ENCODE assay signal across 8 cellular contexts in the genomic region with DNA sequence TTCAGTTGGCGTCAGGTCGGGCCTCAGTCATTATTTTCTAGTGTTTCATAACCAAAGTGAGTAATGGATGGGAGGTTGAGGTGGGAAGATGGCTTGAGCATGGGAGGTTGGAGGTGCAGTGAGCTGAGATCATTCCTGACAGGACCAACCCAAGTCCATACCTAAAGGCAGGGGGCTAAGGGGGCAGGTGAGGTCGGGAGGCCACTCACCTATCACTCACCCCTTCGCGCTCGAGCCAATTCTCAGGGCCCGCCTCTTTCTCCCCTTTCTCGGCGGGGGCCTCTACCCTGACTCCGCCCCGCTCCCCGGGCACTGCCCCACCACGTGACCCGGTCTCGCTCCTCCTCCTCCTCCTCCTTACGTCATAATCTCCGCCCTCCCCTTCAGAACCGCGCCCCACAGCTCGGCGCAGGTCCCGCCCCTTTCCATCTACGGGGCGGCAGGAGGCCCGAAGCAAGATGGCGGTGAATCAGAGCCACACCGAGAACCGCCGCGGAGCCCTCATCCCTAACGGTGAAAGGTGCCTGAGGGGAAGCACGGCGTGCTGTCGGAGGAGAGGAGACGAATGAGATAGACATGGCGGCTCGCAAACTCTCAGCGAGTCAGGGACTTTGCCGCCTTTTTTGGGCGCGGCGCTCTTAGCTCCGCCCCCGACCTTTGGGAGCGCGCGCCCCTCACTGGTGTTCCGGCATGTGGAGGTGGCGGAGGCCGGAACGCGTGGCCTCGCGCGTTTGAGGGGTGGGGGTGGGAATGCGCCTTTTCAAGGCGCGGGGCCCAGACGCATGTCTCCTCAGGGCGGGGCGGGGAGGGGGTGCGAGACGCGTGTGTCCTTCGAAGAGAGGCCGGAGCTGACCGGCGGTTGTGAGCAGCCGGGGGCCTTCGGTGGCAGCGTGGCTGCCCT. TPM values are rescaled to one million over a fixed set of nuclear protein-coding genes. Genes with fewer than 3 reads are reported as not detected.
DNase-seq lines count a peak whose midpoint lies in the region; ATAC-seq, FAIRE-seq and TF ChIP-seq lines count a peak whose summit lies in the region.

A gene with protein sequence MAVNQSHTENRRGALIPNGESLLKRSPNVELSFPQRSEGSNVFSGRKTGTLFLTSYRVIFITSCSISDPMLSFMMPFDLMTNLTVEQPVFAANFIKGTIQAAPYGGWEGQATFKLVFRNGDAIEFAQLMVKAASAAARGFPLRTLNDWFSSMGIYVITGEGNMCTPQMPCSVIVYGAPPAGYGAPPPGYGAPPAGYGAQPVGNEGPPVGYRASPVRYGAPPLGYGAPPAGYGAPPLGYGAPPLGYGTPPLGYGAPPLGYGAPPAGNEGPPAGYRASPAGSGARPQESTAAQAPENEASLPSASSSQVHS (plus strand): TSS at position 428 of the 901 bp plus-strand sequence. CDS start 31 bp downstream, at position 459.

- TF ChIP-seq EP300 in transverse colon (IDR thresholded peaks at IDR 0.05; ENCODE audit: low read depth): no peak

- CTCF ChIA-PET in Panc1 (lab: Charles Lee): no interaction called here

- H3K27me3 ChIP-seq in Panc1 (ENCODE audit: control insufficient read depth, insufficient read depth, low read length) (no peaks in the 10 kb centered on the region), transverse colon (no peaks in the 10 kb centered on the region)

- no peak within 1 kb of the TSS for H3K4me3 Mint-ChIP-seq in progenitor cell of endocrine pancreas (ENCODE audit: low read depth)

- in situ Hi-C loops in Panc1 (cut with HindIII; ENCODE audit: low pct_unique_long_range_greater_than_20kb, low sequenced_read_pairs): no loop called here
- in situ Hi-C loops in transverse colon (cut with MboI; ENCODE audit: low pct_ligation_motif_present in 1 of 4, low pct_unique_long_range_greater_than_20kb in 1 of 4, low sequenced_read_pairs in 3 of 4): no loop called here

- H3K27ac ChIP-seq in Panc1 (ENCODE audit: low read length) (no peak within 1 kb of the TSS), transverse colon (peak within 1 kb of the TSS in 3 of 4 donors; percentile 23 to 61 (median 31))

- peak within 1 kb of the TSS; percentile 33 for H3K27ac Mint-ChIP-seq in progenitor cell of endocrine pancreas

- peaks cover 4% of the 10 kb centered on the region for H3K36me3 Mint-ChIP-seq in progenitor cell of endocrine pancreas (ENCODE audit: insufficient read depth)

- POLR2A ChIA-PET in Panc1 (lab: Charles Lee): no interaction called here

- FAIRE-seq in GM12892 (lab: Jason Lieb, UNC): peak; percentile 98

- peak; percentile 87 for ATAC-seq in HG03095 (IDR thresholded peaks at IDR 0.05; ENCODE audit: unreplicated experiment)
- ATAC-seq in Panc1: peak; percentile 89

- H3K4me1 Mint-ChIP-seq in progenitor cell of endocrine pancreas (ENCODE audit: low read depth): no peaks in the 10 kb centered on the region

- H3K9me3 ChIP-seq in Panc1 (ENCODE audit: control insufficient read depth, insufficient read depth, low read depth, low read length) (no peaks in the 10 kb centered on the region), transverse colon (no peaks in the 10 kb centered on the region)

- intact Hi-C loops in Panc1 (cut with micrococcal nuclease; ENCODE audit: unreplicated experiment) (no loop called here), transverse colon (cut with DNase I; ENCODE audit: low total_unique reads) (no loop called here)

- H3K4me1 ChIP-seq in Panc1 (ENCODE audit: control insufficient read depth, insufficient read depth, low read length): no peaks in the 10 kb centered on the region
- peaks cover 0 to 10% (median 2%) of the 10 kb centered on the region in 4 donors for H3K4me1 ChIP-seq in transverse colon

- H3K9me3 Mint-ChIP-seq in progenitor cell of endocrine pancreas (ENCODE audit: low read depth): no peaks in the 10 kb centered on the region

- H3K36me3 ChIP-seq in Panc1 (ENCODE audit: control insufficient read depth, insufficient read depth, low read length) (no peaks in the 10 kb centered on the region), transverse colon (no peaks in the 10 kb centered on the region)

- DNase-seq in GM12892 (ENCODE audit: insufficient read length) (peak; percentile 91), Panc1 (ENCODE audit: low read depth, low spot score) (peak; percentile 10), foreskin melanocyte (peak; percentile 63), progenitor cell of endocrine pancreas (ENCODE audit: low spot score, unreplicated experiment) (no peak), transverse colon (peak; percentile 91), NCI-H2029 (lab: John Stamatoyannopoulos, UW) (no peak)
- DNase-seq in activated gamma-delta T cell treated with anti-CD3 and anti-CD28 coated beads, Interleukin-2, amount 50 U/mL, for 16 hours (ENCODE audit: low read depth): peak; percentile 81

- H3K27me3 Mint-ChIP-seq in progenitor cell of endocrine pancreas: peaks cover 19% of the 10 kb centered on the region

- no TSS peak for BruUV-seq in Panc1 (replicated peaks; lab: Mats Ljungman, UMichigan)

- 48 to 54% methylated on average over 5 to 71 of the region's 71 CpGs for WGBS in transverse colon (ENCODE audit: low coverage in 1 of 2), 2 donors

- TF ChIP-seq CTCF in Panc1 (IDR thresholded peaks at IDR 0.05): no peak
- TF ChIP-seq CTCF in progenitor cell of endocrine pancreas (IDR thresholded peaks at IDR 0.05; ENCODE audit: unreplicated experiment): no peak
- TF ChIP-seq CTCF in transverse colon (IDR thresholded peaks at IDR 0.05): no peak

- TF ChIP-seq POLR2A in GM12892 (IDR thresholded peaks at IDR 0.05; ENCODE audit: low read depth, low read length): peak; percentile 88
- TF ChIP-seq POLR2A in transverse colon (IDR thresholded peaks at IDR 0.05): peak; percentile 61

- H3K4me3 ChIP-seq in Panc1 (ENCODE audit: low read depth in 2 of 2, low read length in 2 of 2) (peak within 1 kb of the TSS; percentile 30 to 54), transverse colon (peak within 1 kb of the TSS in 3 of 4 donors; percentile 18 to 59 (median 46))

RNA-seq across cellular contexts. Expression of the gene that starts here (rescaled TPM):
- polyA plus RNA-seq in GM12892 (2012; ENCODE audit: missing spikeins): 1.6 TPM
- total RNA-seq in Panc1 (2021; ENCODE audit: unreplicated experiment): 0.44 TPM
- polyA plus RNA-seq in Panc1 (2012; ENCODE audit: insufficient read length): 0.39 TPM
- not detected in 2 replicates for total RNA-seq in progenitor cell of endocrine pancreas
- 10 to 100 TPM in 1 of 4 donors, 1 to 10 TPM in 1, under 1 TPM in 1, not detected in 1; 0.96 to 12.0 (median 3.5) TPM for total RNA-seq in transverse colon

Comparison
In these comparisons a context has a peak if more than half of its experiments do, and no peak if none do; other contexts are left out.
1. Peak in DNase-seq, ATAC-seq and H3K4me3 ChIP-seq in Panc1; RNA of the gene not detected or under 1 TPM.
2. DNase-seq: peak in GM12892 (single experiment), activated gamma-delta T cell treated with anti-CD3 and anti-CD28 coated beads, Interleukin-2, amount 50 U/mL, for 16 hours (single experiment), foreskin melanocyte (single experiment) and transverse colon (single experiment); none in progenitor cell of endocrine pancreas (single experiment) and NCI-H2029 (single experiment).